Comparison of ENCODE assay signal across 1 cellular context in genomic region chr1:232581932-232582331, GRCh38.
TF ChIP-seq lines count a peak whose summit lies in the region.

No MANE protein-coding gene starts in this region.

TF ChIP-seq in HepG2, 621 proteins besides CTCF, POLR2A, EP300 and RAD21 (continued from another document):
- TF ChIP-seq ATF7 (IDR thresholded peaks at IDR 0.05): peak; percentile 92
- TF ChIP-seq ATF7 (CRISPR knock-in tag; IDR thresholded peaks at IDR 0.05): no peak
- peak; percentile 12; the same call in 1 of the 2 replicates for TF ChIP-seq CREB1 (IDR thresholded peaks at IDR 0.05)
- TF ChIP-seq CREB1 (CRISPR knock-in tag; IDR thresholded peaks at IDR 0.05): no peak
